26 cellular contexts compared by ENCODE assay signal in genomic region chr3:109944836-109945235, GRCh38.
"Had no signal": no experiment of that assay in that cellular context is flagged by ENCODE, and none has a peak within 500 bp of the region (broad histone marks: within the 10 kb centered on the region; RNA-seq: fewer than 3 reads in every experiment).

No MANE protein-coding gene starts in this region.

- H3K27me3 Mint-ChIP-seq: activated CD4-positive, alpha-beta memory T cell treated with anti-CD3 and anti-CD28 coated beads, Interleukin-2, amount 10 ng/mL, durations not matched to agents 7 days and 5 days; activated CD4-positive, alpha-beta T cell treated with anti-CD3 and anti-CD28 coated beads for 36 hours; activated naive CD4-positive, alpha-beta T cell treated with anti-CD3 and anti-CD28 coated beads, Interleukin-2, amount 10 ng/mL, durations not matched to agents 7 days and 5 days; activated naive CD8-positive, alpha-beta T cell treated with anti-CD3 and anti-CD28 coated beads for 36 hours; T-cell had no signal

- H3K4me3 ChIP-seq: cardiac muscle cell, SK-N-MC had no signal

- H3K27me3 ChIP-seq: brain microvascular endothelial cell, cardiac muscle cell had no signal

- H3K36me3 ChIP-seq: brain microvascular endothelial cell, cardiac muscle cell, WERI-Rb-1 had no signal

- H3K4me3 Mint-ChIP-seq: activated CD4-positive, alpha-beta memory T cell treated with anti-CD3 and anti-CD28 coated beads, Interleukin-2, amount 10 ng/mL, durations not matched to agents 7 days and 5 days; activated CD4-positive, alpha-beta T cell treated with anti-CD3 and anti-CD28 coated beads for 36 hours; activated naive CD4-positive, alpha-beta T cell treated with anti-CD3 and anti-CD28 coated beads, Interleukin-2, amount 10 ng/mL, durations not matched to agents 7 days and 5 days; activated naive CD8-positive, alpha-beta T cell treated with anti-CD3 and anti-CD28 coated beads for 36 hours; T-cell had no signal

- H3K27ac ChIP-seq: brain microvascular endothelial cell, cardiac muscle cell, SK-N-MC, WERI-Rb-1 had no signal

- ATAC-seq: activated CD4-positive, alpha-beta T cell treated with anti-CD3 and anti-CD28 coated beads for 36 hours; T-cell had no signal

- H3K4me1 Mint-ChIP-seq: activated CD4-positive, alpha-beta memory T cell treated with anti-CD3 and anti-CD28 coated beads, Interleukin-2, amount 10 ng/mL, durations not matched to agents 7 days and 5 days; activated CD4-positive, alpha-beta T cell treated with anti-CD3 and anti-CD28 coated beads for 36 hours; activated naive CD4-positive, alpha-beta T cell treated with anti-CD3 and anti-CD28 coated beads, Interleukin-2, amount 10 ng/mL, durations not matched to agents 7 days and 5 days; activated naive CD8-positive, alpha-beta T cell treated with anti-CD3 and anti-CD28 coated beads for 36 hours; T-cell had no signal

- H3K36me3 Mint-ChIP-seq: activated naive CD4-positive, alpha-beta T cell treated with anti-CD3 and anti-CD28 coated beads, Interleukin-2, amount 10 ng/mL, durations not matched to agents 7 days and 5 days; activated naive CD8-positive, alpha-beta T cell treated with anti-CD3 and anti-CD28 coated beads for 36 hours; T-cell had no signal

- H3K9me3 Mint-ChIP-seq: activated CD4-positive, alpha-beta memory T cell treated with anti-CD3 and anti-CD28 coated beads, Interleukin-2, amount 10 ng/mL, durations not matched to agents 7 days and 5 days; activated naive CD4-positive, alpha-beta T cell treated with anti-CD3 and anti-CD28 coated beads, Interleukin-2, amount 10 ng/mL, durations not matched to agents 7 days and 5 days; activated T-helper 2 cell treated with anti-CD3 and anti-CD28 coated beads, Interferon-gamma antibody, Interleukin-2, Interleukin-4, amounts not matched to agents 10 μg/mL and 5 μg/mL and 100 μg/mL, durations not matched to agents 14 hours and 24 hours and 36 hours had no signal

- DNase-seq: activated CD4-positive, alpha-beta memory T cell treated with anti-CD3 and anti-CD28 coated beads, Interleukin-2, amount 10 ng/mL, durations not matched to agents 7 days and 5 days; activated CD4-positive, alpha-beta T cell treated with anti-CD3 and anti-CD28 coated beads for 36 hours; activated CD4-positive, alpha-beta T cell treated with anti-CD3 and anti-CD28 coated beads, Interleukin-2, amount 50 U/mL, for 1 hour; activated gamma-delta T cell treated with Interleukin-2 at 50 U/mL for 16 hours; activated naive CD4-positive, alpha-beta T cell treated with anti-CD3 and anti-CD28 coated beads, Interleukin-2, amount 10 ng/mL, durations not matched to agents 7 days and 5 days; activated naive CD8-positive, alpha-beta T cell treated with anti-CD3 and anti-CD28 coated beads for 36 hours; activated T-cell treated with anti-CD3 and anti-CD28 coated beads for 4 hours; activated T-cell treated with anti-CD3 and anti-CD28 coated beads, Interleukin-2, amount 50 U/mL, for 48 hours; brain microvascular endothelial cell; cerebellar nuclear complex; Kasumi-1; KBM-7; NCI-H1092; NCI-H1417; NCI-H1930; NCI-H2171; NCI-H2227 treated with DMSO at 0.1 percent for 48 hours; NCI-H446 treated with DMSO at 0.1 percent for 48 hours; NCI-H526 treated with DMSO at 0.1 percent for 48 hours; SHP77 treated with DMSO at 0.1 percent for 48 hours; T-cell; T-helper 2 cell; WERI-Rb-1 had no signal

- H3K27ac Mint-ChIP-seq: activated CD4-positive, alpha-beta memory T cell treated with anti-CD3 and anti-CD28 coated beads, Interleukin-2, amount 10 ng/mL, durations not matched to agents 7 days and 5 days; activated CD4-positive, alpha-beta T cell treated with anti-CD3 and anti-CD28 coated beads for 36 hours; activated naive CD4-positive, alpha-beta T cell treated with anti-CD3 and anti-CD28 coated beads, Interleukin-2, amount 10 ng/mL, durations not matched to agents 7 days and 5 days; activated naive CD8-positive, alpha-beta T cell treated with anti-CD3 and anti-CD28 coated beads for 36 hours; activated T-helper 2 cell treated with anti-CD3 and anti-CD28 coated beads, Interferon-gamma antibody, Interleukin-2, Interleukin-4, amounts not matched to agents 10 μg/mL and 5 μg/mL and 100 μg/mL, durations not matched to agents 14 hours and 24 hours and 36 hours; T-cell had no signal
